In the genomic region with DNA sequence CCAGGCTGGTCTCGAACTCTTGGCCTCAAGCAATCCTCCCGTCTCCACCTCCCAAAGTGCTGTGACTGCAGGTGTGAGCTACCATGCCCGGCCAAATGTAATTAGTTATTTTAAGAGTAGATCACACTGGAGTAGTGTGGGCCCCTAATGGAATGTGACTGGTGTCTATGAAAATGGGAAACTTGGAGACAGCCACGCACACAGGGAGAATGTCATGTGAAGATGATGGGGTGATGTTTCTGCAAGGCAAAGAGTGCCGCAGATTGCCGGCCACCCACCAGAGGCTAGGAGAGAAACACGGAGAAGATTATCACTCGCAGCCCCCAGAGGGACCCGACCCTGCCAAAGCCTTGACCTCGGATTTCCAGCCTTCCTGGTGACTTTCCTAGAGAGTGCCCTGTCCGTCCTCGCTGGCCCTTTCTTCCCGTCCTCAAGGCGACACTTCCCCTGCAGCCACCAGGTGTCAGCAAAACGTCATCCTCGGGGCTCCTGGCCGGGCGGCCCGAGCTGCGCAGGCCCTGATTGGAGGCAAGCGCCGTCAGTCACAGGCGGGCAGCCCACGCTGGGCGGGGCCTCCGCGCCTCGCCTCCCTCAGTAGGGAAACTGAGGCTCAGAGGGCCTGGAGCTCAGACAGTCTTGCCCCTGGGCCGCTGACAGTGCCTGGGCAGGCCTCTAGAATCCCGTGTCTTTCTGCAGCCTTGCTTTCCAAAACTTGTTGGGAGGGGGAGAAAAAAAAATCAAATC, we compare ENCODE assay signal across 1 cellular context.
TF ChIP-seq lines count a peak whose summit lies in the region.

No MANE protein-coding gene starts in this region.

TF ChIP-seq in K562, 482 proteins besides CTCF, POLR2A, EP300 and RAD21 (continued from another document):
- TF ChIP-seq ZNF740 (CRISPR knock-in tag; IDR thresholded peaks at IDR 0.05) = no peak
- no peak for TF ChIP-seq ZNF740 (tag; IDR thresholded peaks at IDR 0.05)
- TF ChIP-seq, protein P1, sequence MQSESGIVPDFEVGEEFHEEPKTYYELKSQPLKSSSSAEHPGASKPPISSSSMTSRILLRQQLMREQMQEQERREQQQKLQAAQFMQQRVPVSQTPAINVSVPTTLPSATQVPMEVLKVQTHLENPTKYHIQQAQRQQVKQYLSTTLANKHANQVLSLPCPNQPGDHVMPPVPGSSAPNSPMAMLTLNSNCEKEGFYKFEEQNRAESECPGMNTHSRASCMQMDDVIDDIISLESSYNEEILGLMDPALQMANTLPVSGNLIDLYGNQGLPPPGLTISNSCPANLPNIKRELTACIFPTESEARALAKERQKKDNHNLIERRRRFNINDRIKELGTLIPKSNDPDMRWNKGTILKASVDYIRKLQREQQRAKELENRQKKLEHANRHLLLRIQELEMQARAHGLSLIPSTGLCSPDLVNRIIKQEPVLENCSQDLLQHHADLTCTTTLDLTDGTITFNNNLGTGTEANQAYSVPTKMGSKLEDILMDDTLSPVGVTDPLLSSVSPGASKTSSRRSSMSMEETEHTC (IDR thresholded peaks at IDR 0.05) = no peak
- TF ChIP-seq ZNF75A (CRISPR knock-in tag; IDR thresholded peaks at IDR 0.05) = no peak
